Comparison of ENCODE assay signal across 16 cellular contexts in genomic region chr7:130954918-130955559, GRCh38.
DNase-seq lines count a peak whose midpoint lies in the region; ATAC-seq and TF ChIP-seq lines count a peak whose summit lies in the region.
"Had no signal": no experiment of that assay in that cellular context is flagged by ENCODE, and none has a peak within 500 bp of the region (broad histone marks: within the 10 kb centered on the region; RNA-seq: fewer than 3 reads in every experiment).

No MANE protein-coding gene starts in this region.

- no peaks in the 10 kb centered on the region for H3K9me3 ChIP-seq in CD4-positive, CD25-positive, alpha-beta regulatory T cell (ENCODE audit: control insufficient read depth in 2 of 2, low read length in 2 of 2)
- no peaks in the 10 kb centered on the region for H3K9me3 ChIP-seq in left lung
- H3K9me3 ChIP-seq: esophagus squamous epithelium had no signal

- TF ChIP-seq CTCF in GM12864 (IDR thresholded peaks at IDR 0.05; ENCODE audit: low read depth, low read length, missing control alignments) (no peak), fibroblast of the aortic adventitia (IDR thresholded peaks at IDR 0.05; ENCODE audit: insufficient read depth, low read length) (no peak), glutamatergic neuron (IDR thresholded peaks at IDR 0.05; ENCODE audit: partially characterized antibody, unreplicated experiment) (no peak), left lung (IDR thresholded peaks at IDR 0.05) (no peak)

- peak overlapping the region in 3 of 4 donors; percentile 71 to 95 (median 84) for H3K4me3 Mint-ChIP-seq in CD4-positive, CD25-positive, alpha-beta regulatory T cell
- peak overlapping the region; percentile 98 for H3K4me3 Mint-ChIP-seq in T-helper 2 cell treated with Interferon-gamma antibody and Interleukin-4, amounts not matched to agents 5 μg/mL and 100 μg/mL, for 36 hours
- H3K4me3 Mint-ChIP-seq in glutamatergic neuron (ENCODE audit: unreplicated experiment) = no peak overlapping the region
- H3K4me3 Mint-ChIP-seq: brain had no signal

- H3K36me3 Mint-ChIP-seq in CD4-positive, CD25-positive, alpha-beta regulatory T cell = peaks cover 9% of the 10 kb centered on the region
- peaks cover 71% of the 10 kb centered on the region for H3K36me3 Mint-ChIP-seq in T-helper 2 cell treated with Interferon-gamma antibody and Interleukin-4, amounts not matched to agents 5 μg/mL and 100 μg/mL, for 36 hours (ENCODE audit: low read depth)
- H3K36me3 Mint-ChIP-seq in glutamatergic neuron (ENCODE audit: unreplicated experiment) = no peaks in the 10 kb centered on the region

- DNase-seq in CD4-positive, CD25-positive, alpha-beta regulatory T cell = peak in 1 of 3 donors; percentile 35
- DNase-seq in GM12864 (ENCODE audit: low read depth) (no peak), fibroblast of the aortic adventitia (ENCODE audit: low read depth) (peak; percentile 17), glutamatergic neuron (no peak), anterior cingulate cortex (lab: John Stamatoyannopoulos, UW) (no peak), left lung (no peak)
- no peak for DNase-seq in T-helper 2 cell treated with Interferon-gamma antibody and Interleukin-4, amounts not matched to agents 5 μg/mL and 100 μg/mL, for 36 hours (ENCODE audit: low spot score)
- DNase-seq: esophagus squamous epithelium, Karpas-422, kidney glomerular epithelial cell, NCI-H146, PC-3, WERI-Rb-1 had no signal

- no peaks in the 10 kb centered on the region for H3K9me3 Mint-ChIP-seq in CD4-positive, CD25-positive, alpha-beta regulatory T cell
- H3K9me3 Mint-ChIP-seq in T-helper 2 cell treated with Interferon-gamma antibody and Interleukin-4, amounts not matched to agents 5 μg/mL and 100 μg/mL, for 36 hours = no peaks in the 10 kb centered on the region
- H3K9me3 Mint-ChIP-seq in glutamatergic neuron (ENCODE audit: unreplicated experiment) = no peaks in the 10 kb centered on the region
- H3K9me3 Mint-ChIP-seq: brain had no signal

- H3K27me3 ChIP-seq in CD4-positive, CD25-positive, alpha-beta regulatory T cell (ENCODE audit: control insufficient read depth, insufficient read depth, low read length) = no peaks in the 10 kb centered on the region
- no peaks in the 10 kb centered on the region for H3K27me3 ChIP-seq in left lung
- H3K27me3 ChIP-seq: esophagus squamous epithelium, hepatocyte had no signal

- H3K27ac ChIP-seq in CD4-positive, CD25-positive, alpha-beta regulatory T cell (ENCODE audit: insufficient read depth, low read length, poor library complexity, severe bottlenecking) = peak overlapping the region; percentile 97
- no peak overlapping the region for H3K27ac ChIP-seq in left lung
- H3K27ac ChIP-seq: C4-2B, hepatocyte, WERI-Rb-1 had no signal

- peak overlapping the region in 2 of 3 donors; percentile 37 to 94 for H3K27ac Mint-ChIP-seq in CD4-positive, CD25-positive, alpha-beta regulatory T cell
- H3K27ac Mint-ChIP-seq in T-helper 2 cell treated with Interferon-gamma antibody and Interleukin-4, amounts not matched to agents 5 μg/mL and 100 μg/mL, for 36 hours = peak overlapping the region; percentile 58
- no peak overlapping the region for H3K27ac Mint-ChIP-seq in glutamatergic neuron (ENCODE audit: unreplicated experiment)
- H3K27ac Mint-ChIP-seq: brain had no signal

- peak overlapping the region; percentile 98 for H3K4me3 ChIP-seq in CD4-positive, CD25-positive, alpha-beta regulatory T cell (ENCODE audit: low read depth, low read length)
- H3K4me3 ChIP-seq in GM12864 (ENCODE audit: low read depth, low read length) (peak overlapping the region; percentile 89), fibroblast of the aortic adventitia (ENCODE audit: low read depth, low read length) (no peak overlapping the region), left lung (no peak overlapping the region)
- H3K4me3 ChIP-seq: esophagus squamous epithelium, hepatocyte had no signal

- H3K4me1 ChIP-seq in CD4-positive, CD25-positive, alpha-beta regulatory T cell (ENCODE audit: control insufficient read depth, insufficient read depth, low read length, poor library complexity, severe bottlenecking) = peaks cover 97% of the 10 kb centered on the region
- peaks cover 10 to 56% of the 10 kb centered on the region in 2 donors for H3K4me1 ChIP-seq in left lung

- peaks cover 30% of the 10 kb centered on the region for H3K36me3 ChIP-seq in CD4-positive, CD25-positive, alpha-beta regulatory T cell (ENCODE audit: control insufficient read depth, insufficient read depth, low read length)
- peaks cover 0 to 30% of the 10 kb centered on the region in 2 donors for H3K36me3 ChIP-seq in left lung
- H3K36me3 ChIP-seq: WERI-Rb-1 had no signal

- H3K27me3 Mint-ChIP-seq in CD4-positive, CD25-positive, alpha-beta regulatory T cell = no peaks in the 10 kb centered on the region
- no peaks in the 10 kb centered on the region for H3K27me3 Mint-ChIP-seq in T-helper 2 cell treated with Interferon-gamma antibody and Interleukin-4, amounts not matched to agents 5 μg/mL and 100 μg/mL, for 36 hours (ENCODE audit: low read depth)
- H3K27me3 Mint-ChIP-seq in glutamatergic neuron (ENCODE audit: unreplicated experiment) = no peaks in the 10 kb centered on the region

- intact Hi-C loops in left lung (cut with DNase I) = no loop called here

- H3K4me1 Mint-ChIP-seq in CD4-positive, CD25-positive, alpha-beta regulatory T cell = peaks cover 16 to 76% (median 45%) of the 10 kb centered on the region in 4 donors
- peaks cover 56% of the 10 kb centered on the region for H3K4me1 Mint-ChIP-seq in T-helper 2 cell treated with Interferon-gamma antibody and Interleukin-4, amounts not matched to agents 5 μg/mL and 100 μg/mL, for 36 hours (ENCODE audit: low read depth)
- no peaks in the 10 kb centered on the region for H3K4me1 Mint-ChIP-seq in glutamatergic neuron (ENCODE audit: low read depth, unreplicated experiment)
- H3K4me1 Mint-ChIP-seq: brain had no signal

- ATAC-seq in CD4-positive, CD25-positive, alpha-beta regulatory T cell (ENCODE audit: low read depth in 2 of 2) = no peak
- ATAC-seq in left lung = no peak
- ATAC-seq: PC-3 had no signal

Comparison
In these comparisons a context has a peak if more than half of its experiments do, and no peak if none do; other contexts are left out.
1. H3K4me3 ChIP-seq: peak in CD4-positive, CD25-positive, alpha-beta regulatory T cell (single experiment) and GM12864 (single experiment); none in fibroblast of the aortic adventitia (single experiment) and left lung (0 of 2).